ENCODE assay signal across 8 cellular contexts in genomic region chr6:166957087-166957804, GRCh38. TPM values are rescaled to one million over a fixed set of nuclear protein-coding genes. Genes with fewer than 3 reads are reported as not detected.
A peak's percentile ranks its signal among the peaks of the same experiment; 100 is the strongest.
DNase-seq lines count a peak whose midpoint lies in the region; ATAC-seq and TF ChIP-seq lines count a peak whose summit lies in the region.

No MANE protein-coding gene starts in this region.

- no peaks in the 10 kb centered on the region for H3K27me3 ChIP-seq in thoracic aorta (replicated peaks; ENCODE audit: insufficient read depth)

- H3K4me3 ChIP-seq in GM12875 (ENCODE audit: low read depth, low read length) (peak overlapping the region; percentile 73), mesodermal cell (ENCODE audit: extremely low read depth, insufficient read depth, low read length, poor library complexity, severe bottlenecking) (peak overlapping the region; percentile 67), thoracic aorta (peak overlapping the region; percentile 84)
- peak overlapping the region; percentile 67 for H3K4me3 ChIP-seq in Jurkat, Clone E6-1 (ENCODE audit: low read length)

- H3K36me3 ChIP-seq in mesodermal cell (ENCODE audit: control insufficient read depth, insufficient read depth, low read length): no peaks in the 10 kb centered on the region
- no peaks in the 10 kb centered on the region for H3K36me3 ChIP-seq in thoracic aorta

- no peaks in the 10 kb centered on the region for H3K27me3 Mint-ChIP-seq in activated B cell treated with CpG ODN at 0.5 μM for 24 hours

- ATAC-seq in GM21717 (IDR thresholded peaks at IDR 0.05; ENCODE audit: unreplicated experiment): peak; percentile 54
- peak; percentile 7 for ATAC-seq in activated B cell treated with CpG ODN at 0.5 μM for 24 hours (ENCODE audit: low read depth)
- peak; percentile 3 for ATAC-seq in thoracic aorta (ENCODE audit: insufficient number of reproducible peaks, low FRiP score, low read depth)

- intact Hi-C loops in activated B cell treated with CpG ODN at 0.5 μM for 24 hours (cut with micrococcal nuclease): loop anchor here (1.0 to 2.0 kb wide), 2 partner anchors 90 to 330 kb away; partner anchors contain the start of gene RPS6KA2

- peaks cover 26% of the 10 kb centered on the region for H3K36me3 Mint-ChIP-seq in activated B cell treated with CpG ODN at 0.5 μM for 24 hours (ENCODE audit: low read depth)

- H3K9me3 Mint-ChIP-seq in activated B cell treated with CpG ODN at 0.5 μM for 24 hours: no peaks in the 10 kb centered on the region

- TF ChIP-seq CTCF in GM12875 (IDR thresholded peaks at IDR 0.05; ENCODE audit: borderline replicate concordance, insufficient read depth, low read depth, low read length) (no peak), activated B cell treated with CpG ODN at 0.5 μM for 24 hours (IDR thresholded peaks at IDR 0.05) (no peak), thoracic aorta (IDR thresholded peaks at IDR 0.05) (no peak)

- POLR2A ChIA-PET in activated B cell treated with CpG ODN at 0.5 μM for 24 hours (lab: Charles Lee): interaction anchor here (0.6 to 8.3 kb wide), 21 partner anchors 10 to 206 kb away, joined by 3 to 113 read pairs (median 6); partner anchors contain the start of genes CCR6 and CEP43

- H3K27ac ChIP-seq in mesodermal cell (ENCODE audit: low read depth, low read length, severe bottlenecking): no peak overlapping the region
- peak overlapping the region; percentile 62 to 75 for H3K27ac ChIP-seq in thoracic aorta

- H3K4me3 Mint-ChIP-seq in activated B cell treated with CpG ODN at 0.5 μM for 24 hours: peak overlapping the region; percentile 91

- H3K4me1 Mint-ChIP-seq in activated B cell treated with CpG ODN at 0.5 μM for 24 hours: peaks cover 70% of the 10 kb centered on the region

- DNase-seq in Jurkat, Clone E6-1 (ENCODE audit: low read depth, low spot score): no peak
- DNase-seq in activated B cell treated with CpG ODN at 0.5 μM for 24 hours (peak; percentile 53), thoracic aorta (ENCODE audit: low spot score) (no peak)
- peak; percentile 38 for DNase-seq in effector CD8-positive, alpha-beta T cell (lab: John Stamatoyannopoulos, UW)
- no peak for DNase-seq in central memory CD4-positive, alpha-beta T cell

- peaks cover 17% of the 10 kb centered on the region for H3K4me1 ChIP-seq in mesodermal cell (ENCODE audit: control insufficient read depth, insufficient read depth, low read length, poor library complexity, severe bottlenecking)
- peaks cover 4 to 21% of the 10 kb centered on the region in 2 donors for H3K4me1 ChIP-seq in thoracic aorta (ENCODE audit: control insufficient read depth in 1 of 2, low read depth in 2 of 2)

- H3K9me3 ChIP-seq in mesodermal cell (ENCODE audit: control insufficient read depth, low read length): no peaks in the 10 kb centered on the region
- no peaks in the 10 kb centered on the region for H3K9me3 ChIP-seq in thoracic aorta

- H3K27ac Mint-ChIP-seq in activated B cell treated with CpG ODN at 0.5 μM for 24 hours: peak overlapping the region; percentile 100

- WGBS in mesodermal cell (ENCODE audit: insufficient coverage in 2 of 2), 2 experiments: 27% methylated on average over 24 to 25 of the region's 26 CpGs

- CTCF ChIA-PET in activated B cell treated with CpG ODN at 0.5 μM for 24 hours (lab: Charles Lee): interaction anchor here (1.7 to 3.1 kb wide), 3 partner anchors 32 to 184 kb away, joined by 3 to 15 read pairs (median 10); no protein-coding TSS in a partner anchor

RNA-seq across cellular contexts. Expression of gene RNASET2, which starts 0.9 kb away (rescaled TPM):
- polyA plus RNA-seq in Jurkat, Clone E6-1 (2012; ENCODE audit: insufficient read depth, insufficient read length): 25.3 TPM
- 118 and 135 TPM in 2 replicates for total RNA-seq in activated B cell treated with CpG ODN at 0.5 μM for 24 hours
- polyA plus RNA-seq in mesodermal cell (2013, experiment 1 of 2): 18.2 TPM
- 18.3 TPM for polyA plus RNA-seq in mesodermal cell (2013, experiment 2 of 2)
- 10 to 100 TPM; 73.9 to 82.7 TPM for total RNA-seq in thoracic aorta

RNA-seq across cellular contexts. Expression of gene CEP43, which starts 42.0 kb away (rescaled TPM):
- polyA plus RNA-seq in Jurkat, Clone E6-1 (2012; ENCODE audit: insufficient read depth, insufficient read length): 30.2 TPM
- total RNA-seq in activated B cell treated with CpG ODN at 0.5 μM for 24 hours: 26.8 and 31.0 TPM in 2 replicates
- 17.5 TPM for polyA plus RNA-seq in mesodermal cell (2013, experiment 1 of 2)
- 20.0 TPM for polyA plus RNA-seq in mesodermal cell (2013, experiment 2 of 2)
- 1 to 10 TPM; 7.7 to 8.5 TPM for total RNA-seq in thoracic aorta

Comparison
In these comparisons a context has a peak if more than half of its experiments do, and no peak if none do; other contexts are left out.
1. ATAC-seq: peak in every context shown above with its lines; median percentile 54 in GM21717; 7 in activated B cell treated with CpG ODN at 0.5 μM for 24 hours; 3 in thoracic aorta.
2. DNase-seq: peak in activated B cell treated with CpG ODN at 0.5 μM for 24 hours (single experiment) and effector CD8-positive, alpha-beta T cell (single experiment); none in Jurkat, Clone E6-1 (single experiment), thoracic aorta (single experiment) and central memory CD4-positive, alpha-beta T cell (single experiment).
3. Peak in every context shown above with its lines, with median percentiles within 50 percentile points of each other: H3K4me3 ChIP-seq.